In genomic region chr4:26860922-26861433, GRCh38 we compare ENCODE assay signal across 8 cellular contexts. TPM values are rescaled to one million over a fixed set of nuclear protein-coding genes. Genes with fewer than 3 reads are reported as not detected.
A peak's percentile ranks its signal among the peaks of the same experiment; 100 is the strongest.
DNase-seq lines count a peak whose midpoint lies in the region; ATAC-seq and TF ChIP-seq lines count a peak whose summit lies in the region.

No MANE protein-coding gene starts in this region.

- H3K27ac ChIP-seq in ACC112 (ENCODE audit: low read depth, low read length) (peak overlapping the region; percentile 36; the same call in 1 of the 2 replicates), OCI-LY3 (ENCODE audit: low read length) (peak overlapping the region; percentile 64), uterus (peak overlapping the region; percentile 95 to 96)

- H3K36me3 ChIP-seq in ACC112 (ENCODE audit: insufficient read depth, low read length) = no peaks in the 10 kb centered on the region
- no peaks in the 10 kb centered on the region for H3K36me3 ChIP-seq in OCI-LY3 (replicated peaks; ENCODE audit: low read depth, low read length)
- H3K36me3 ChIP-seq in neuron (ENCODE audit: insufficient read depth, low read length) = no peaks in the 10 kb centered on the region
- H3K36me3 ChIP-seq in uterus = no peaks in the 10 kb centered on the region

- peaks cover 29% of the 10 kb centered on the region for H3K4me1 ChIP-seq in ACC112 (ENCODE audit: control insufficient read depth, insufficient read depth, low read length, unreplicated experiment)
- peaks cover 45% of the 10 kb centered on the region for H3K4me1 ChIP-seq in OCI-LY3 (ENCODE audit: low read length)
- peaks cover 33% of the 10 kb centered on the region for H3K4me1 ChIP-seq in neuron (ENCODE audit: insufficient read depth, low read length)
- peaks cover 0 to 17% of the 10 kb centered on the region in 2 donors for H3K4me1 ChIP-seq in uterus

- intact Hi-C loops in uterus (cut with DNase I; ENCODE audit: low total_unique reads) = no loop called here

- DNase-seq in activated T-helper 9 cell treated with anti-CD3 and anti-CD28 coated beads, Interleukin-2, amount 50 U/mL, for 16 hours (ENCODE audit: low read depth) = peak; percentile 43
- peak; percentile 33 for DNase-seq in fibroblast of mammary gland (ENCODE audit: low read depth)
- DNase-seq in uterus = peak; percentile 45 to 53

- no peak for TF ChIP-seq POLR2A in uterus (IDR thresholded peaks at IDR 0.05)

- peak overlapping the region; percentile 79 for H2AFZ ChIP-seq in ACC112 (ENCODE audit: low read length, unreplicated experiment)
- no peak overlapping the region for H2AFZ ChIP-seq in OCI-LY3 (ENCODE audit: low read depth, low read length)
- peak overlapping the region; percentile 94 for H2AFZ ChIP-seq in neuron (ENCODE audit: low read depth, low read length)

- peak overlapping the region; percentile 61 for H3K9ac ChIP-seq in OCI-LY3 (ENCODE audit: low read length)

- TF ChIP-seq CTCF in OCI-LY3 (IDR thresholded peaks at IDR 0.05; ENCODE audit: low read depth, low read length) (no peak), fibroblast of mammary gland (conservative IDR thresholded peaks at IDR 0.05; ENCODE audit: control insufficient read depth, insufficient read depth, low read depth, low read length) (no peak), uterus (IDR thresholded peaks at IDR 0.05) (no peak)

- H3K9me3 ChIP-seq in OCI-LY3 (ENCODE audit: insufficient read depth, low read length) (no peaks in the 10 kb centered on the region), neuron (ENCODE audit: low read length) (no peaks in the 10 kb centered on the region), uterus (no peaks in the 10 kb centered on the region)

- no peaks in the 10 kb centered on the region for H3K27me3 ChIP-seq in ACC112 (ENCODE audit: insufficient read depth, low read length)
- no peaks in the 10 kb centered on the region for H3K27me3 ChIP-seq in OCI-LY3 (ENCODE audit: low read depth, low read length)
- H3K27me3 ChIP-seq in neuron (ENCODE audit: insufficient read depth, low read length) = no peaks in the 10 kb centered on the region
- H3K27me3 ChIP-seq in uterus = no peaks in the 10 kb centered on the region

- ATAC-seq in GM18858 (IDR thresholded peaks at IDR 0.05; ENCODE audit: unreplicated experiment) = peak; percentile 11
- peak; percentile 25 for ATAC-seq in HG03064 (IDR thresholded peaks at IDR 0.05; ENCODE audit: low read depth, unreplicated experiment)

- peak overlapping the region; percentile 88 for H3K4me2 ChIP-seq in OCI-LY3 (ENCODE audit: low read length)

- H3K79me2 ChIP-seq in ACC112 (ENCODE audit: control insufficient read depth, insufficient read depth, low read length, unreplicated experiment) = peaks cover 35% of the 10 kb centered on the region
- H3K79me2 ChIP-seq in OCI-LY3 (ENCODE audit: low read length) = peaks cover 34% of the 10 kb centered on the region

- H3K4me3 ChIP-seq in ACC112 (ENCODE audit: low read depth, low read length) (peak overlapping the region; percentile 89), OCI-LY3 (ENCODE audit: low read length) (peak overlapping the region; percentile 90), fibroblast of mammary gland (ENCODE audit: control insufficient read depth, low read depth, low read length) (peak overlapping the region; percentile 89), neuron (ENCODE audit: low read length) (peak overlapping the region; percentile 82), uterus (peak overlapping the region; percentile 62 to 78)

- peaks cover 15% of the 10 kb centered on the region; the same call in 1 of the 2 replicates for H4K20me1 ChIP-seq in OCI-LY3 (ENCODE audit: insufficient read depth, low read length)

RNA-seq across cellular contexts. Expression of gene STIM2, which starts 0.3 kb away (rescaled TPM):
- 10 to 100 TPM; 27.9 to 38.2 (median 29.4) TPM for total RNA-seq in uterus

Comparison
In these comparisons a context has a peak if more than half of its experiments do, and no peak if none do; other contexts are left out.
1. Peak in every context shown above with its lines: DNase-seq, ATAC-seq, H3K4me3 ChIP-seq and H3K27ac ChIP-seq.
2. H3K27ac ChIP-seq: peak in every context shown above with its lines; median percentile 96 in uterus; 64 in OCI-LY3; 36 in ACC112.